ENCODE assay signal across 1 cellular context in genomic region chrX:32524385-32524784, GRCh38.
TF ChIP-seq lines count a peak whose summit lies in the region.

No MANE protein-coding gene starts in this region.

TF ChIP-seq in H1, 55 proteins besides CTCF, POLR2A, EP300 and RAD21:
- TF ChIP-seq SP2 (IDR thresholded peaks at IDR 0.05; ENCODE audit: low read length) (no peak), RFX5 (IDR thresholded peaks at IDR 0.05; ENCODE audit: borderline replicate concordance, low read depth, low read length) (no peak), HDAC2 (IDR thresholded peaks at IDR 0.05; ENCODE audit: borderline replicate concordance in 1 of 2, low read depth in 2 of 2, low read length in 2 of 2) (no peak), E2F6 (IDR thresholded peaks at IDR 0.05) (no peak), TCF12 (IDR thresholded peaks at IDR 0.05; ENCODE audit: low read depth, low read length) (no peak), KDM4A (IDR thresholded peaks at IDR 0.05; ENCODE audit: low read depth, low read length, severe bottlenecking) (no peak), ASH2L (IDR thresholded peaks at IDR 0.05; ENCODE audit: low read length) (no peak), USF2 (IDR thresholded peaks at IDR 0.05; ENCODE audit: low read length) (no peak), ATF2 (IDR thresholded peaks at IDR 0.05; ENCODE audit: low read length) (no peak), HDAC6 (IDR thresholded peaks at IDR 0.05; ENCODE audit: low read depth, low read length) (no peak), TEAD4 (IDR thresholded peaks at IDR 0.05; ENCODE audit: low read depth, low read length) (no peak), GTF2F1 (IDR thresholded peaks at IDR 0.05; ENCODE audit: borderline replicate concordance, low read depth, low read length) (no peak), TAF7 (optimal IDR thresholded peaks at IDR 0.05; ENCODE audit: borderline replicate concordance, low read depth, low read length) (no peak), SRF (IDR thresholded peaks at IDR 0.05; ENCODE audit: low read depth, low read length) (no peak), EZH2 (IDR thresholded peaks at IDR 0.05; ENCODE audit: low read depth, low read length, severe bottlenecking) (no peak), ZNF274 (IDR thresholded peaks at IDR 0.05; ENCODE audit: borderline replicate concordance, extremely low read depth, low read length) (no peak), GABPA (IDR thresholded peaks at IDR 0.05; ENCODE audit: borderline replicate concordance, insufficient read depth, low read length) (no peak)
